ENCODE assay signal across 29 cellular contexts in the genomic region with DNA sequence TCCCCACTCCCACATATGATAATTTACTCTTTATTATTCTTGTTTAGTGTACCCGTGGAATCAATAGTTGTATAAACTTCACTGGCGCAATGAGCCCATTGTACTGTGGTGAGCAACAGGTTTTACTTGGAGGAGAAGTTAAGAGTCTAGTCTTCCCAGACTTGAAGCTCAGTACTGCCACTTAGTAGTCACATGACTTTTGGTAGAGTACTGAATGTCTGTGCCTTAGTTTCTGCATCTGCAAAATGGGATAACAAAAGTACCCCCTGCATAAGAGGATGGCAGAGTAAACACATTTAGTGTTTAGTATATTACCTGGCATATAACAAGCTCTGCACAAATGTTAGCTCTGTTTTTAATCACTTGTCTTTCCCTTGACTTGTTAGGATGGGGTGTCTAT.
"Had no signal": no experiment of that assay in that cellular context is flagged by ENCODE, and none has a peak within 500 bp of the region (broad histone marks: within the 10 kb centered on the region; RNA-seq: fewer than 3 reads in every experiment).

No MANE protein-coding gene starts in this region.

- H3K9me3 ChIP-seq: colonic mucosa, esophagus squamous epithelium, gastrocnemius medialis, heart left ventricle had no signal

- H3K79me2 ChIP-seq: hepatocyte had no signal

- H3K4me3 ChIP-seq: colonic mucosa, coronary artery, dorsolateral prefrontal cortex, esophagus squamous epithelium, gastrocnemius medialis, gastroesophageal sphincter, heart left ventricle, heart right ventricle, hepatocyte had no signal

- H2AFZ ChIP-seq: hepatocyte had no signal

- H3K27me3 ChIP-seq: colonic mucosa, foreskin keratinocyte, gastrocnemius medialis, hepatocyte had no signal

- H3K27ac Mint-ChIP-seq: dendritic cell treated with granulocyte-macrophage colony-stimulating factor and Interleukin-4, amounts not matched to agents 40 ng/mL and 50 ng/mL, for 4 days; effector memory CD8-positive, alpha-beta T cell; endodermal cell had no signal

- H3K27ac ChIP-seq: colonic mucosa, coronary artery, dorsolateral prefrontal cortex, epithelial cell of prostate, esophagus squamous epithelium, foreskin keratinocyte, gastrocnemius medialis, gastroesophageal sphincter, heart left ventricle, heart right ventricle, hepatocyte had no signal

- H3K4me1 ChIP-seq: colonic mucosa, esophagus squamous epithelium, foreskin keratinocyte, gastrocnemius medialis, gastroesophageal sphincter, heart left ventricle, heart right ventricle had no signal

- H3K4me2 ChIP-seq: hepatocyte had no signal

- FAIRE-seq: colon, endometrium, endothelial cell of umbilical vein, frontal cortex had no signal

- DNase-seq: colonic mucosa; cortex of kidney; dermis blood vessel endothelial cell; dorsolateral prefrontal cortex; effector CD4-positive, alpha-beta T cell; effector CD8-positive, alpha-beta T cell; effector memory CD4-positive, alpha-beta T cell; effector memory CD8-positive, alpha-beta T cell; endodermal cell; erythroblast; esophagus squamous epithelium; foreskin fibroblast; foreskin keratinocyte; foreskin melanocyte; gastrocnemius medialis; glutamatergic neuron; head of caudate nucleus; heart left ventricle; heart right ventricle had no signal

- H3K9me3 Mint-ChIP-seq: dendritic cell treated with granulocyte-macrophage colony-stimulating factor and Interleukin-4, amounts not matched to agents 40 ng/mL and 50 ng/mL, for 4 days; effector memory CD8-positive, alpha-beta T cell had no signal

- H3K4me3 Mint-ChIP-seq: dendritic cell treated with granulocyte-macrophage colony-stimulating factor and Interleukin-4, amounts not matched to agents 40 ng/mL and 50 ng/mL, for 4 days; effector memory CD8-positive, alpha-beta T cell; endodermal cell had no signal

- ATAC-seq: effector memory CD8-positive, alpha-beta T cell; esophagus mucosa; foreskin keratinocyte; gastrocnemius medialis; gastroesophageal sphincter; heart left ventricle; heart right ventricle had no signal

- H3K36me3 ChIP-seq: colonic mucosa, esophagus squamous epithelium, gastrocnemius medialis, gastroesophageal sphincter, heart left ventricle, heart right ventricle had no signal
